8 cellular contexts compared by ENCODE assay signal in genomic region chr12:40225337-40225983, GRCh38. TPM values are rescaled to one million over a fixed set of nuclear protein-coding genes. Genes with fewer than 3 reads are reported as not detected.
DNase-seq lines count a peak whose midpoint lies in the region; ATAC-seq and TF ChIP-seq lines count a peak whose summit lies in the region.

No MANE protein-coding gene starts in this region.

- 46 to 56% methylated on average over 12 of the region's 12 CpGs for WGBS in sigmoid colon, 2 donors

- DNase-seq in GM12864 (ENCODE audit: low read depth): no peak
- no peak for DNase-seq in activated CD8-positive, alpha-beta T cell treated with anti-CD3 and anti-CD28 coated beads, Interleukin-2, amount 10 ng/mL, durations not matched to agents 7 days and 5 days
- no peak for DNase-seq in left ventricle myocardium inferior
- DNase-seq in sigmoid colon: no peak
- DNase-seq in NCI-H1436 (lab: John Stamatoyannopoulos, UW): no peak
- no peak for DNase-seq in stimulated activated CD4-positive, alpha-beta T cell treated with anti-CD3 and anti-CD28 coated beads, Interleukin-4, amount 100 ng/mL, for 4 hours
- no peak for DNase-seq in NOMO-1 treated with DMSO at 0.1 percent for 48 hours (lab: John Stamatoyannopoulos, UW; ENCODE audit: unreplicated experiment)

- ATAC-seq in activated CD8-positive, alpha-beta T cell treated with anti-CD3 and anti-CD28 coated beads, Interleukin-2, amount 10 ng/mL, durations not matched to agents 7 days and 5 days: no peak
- no peak for ATAC-seq in HG02642 (IDR thresholded peaks at IDR 0.05; ENCODE audit: poor library complexity, unreplicated experiment)

- H3K27me3 ChIP-seq in left ventricle myocardium inferior (ENCODE audit: low read depth) (no peaks in the 10 kb centered on the region), sigmoid colon (no peaks in the 10 kb centered on the region)

- H3K36me3 ChIP-seq in left ventricle myocardium inferior: no peaks in the 10 kb centered on the region
- H3K36me3 ChIP-seq in sigmoid colon: no peaks in the 10 kb centered on the region

- TF ChIP-seq EP300 in sigmoid colon (IDR thresholded peaks at IDR 0.05): no peak

- TF ChIP-seq CTCF in GM12864 (IDR thresholded peaks at IDR 0.05; ENCODE audit: low read depth, low read length, missing control alignments) (no peak), left ventricle myocardium inferior (IDR thresholded peaks at IDR 0.05; ENCODE audit: borderline replicate concordance) (no peak), sigmoid colon (IDR thresholded peaks at IDR 0.05) (no peak)

- no peaks in the 10 kb centered on the region for H3K36me3 Mint-ChIP-seq in activated CD8-positive, alpha-beta T cell treated with anti-CD3 and anti-CD28 coated beads, Interleukin-2, amount 10 ng/mL, durations not matched to agents 7 days and 5 days (ENCODE audit: low read depth)

- H3K27ac ChIP-seq in left ventricle myocardium inferior (replicated peaks): peak overlapping the region; percentile 94
- peak overlapping the region; percentile 90 to 98 (median 94) for H3K27ac ChIP-seq in sigmoid colon

- TF ChIP-seq POLR2A in sigmoid colon (IDR thresholded peaks at IDR 0.05): no peak

- peaks cover 16% of the 10 kb centered on the region for H3K4me1 Mint-ChIP-seq in activated CD8-positive, alpha-beta T cell treated with anti-CD3 and anti-CD28 coated beads, Interleukin-2, amount 10 ng/mL, durations not matched to agents 7 days and 5 days (ENCODE audit: low read depth)

- POLR2A ChIA-PET in activated CD8-positive, alpha-beta T cell treated with anti-CD3 and anti-CD28 coated beads, Interleukin-2, amount 10 ng/mL, durations not matched to agents 7 days and 5 days (lab: Charles Lee): no interaction called here

- peaks cover 38% of the 10 kb centered on the region for H3K27me3 Mint-ChIP-seq in activated CD8-positive, alpha-beta T cell treated with anti-CD3 and anti-CD28 coated beads, Interleukin-2, amount 10 ng/mL, durations not matched to agents 7 days and 5 days (ENCODE audit: low read depth)

- H3K4me3 ChIP-seq in GM12864 (ENCODE audit: low read depth, low read length) (peak overlapping the region; percentile 56), left ventricle myocardium inferior (peak overlapping the region; percentile 79), sigmoid colon (peak overlapping the region; percentile 62 to 84 (median 74))

- intact Hi-C loops in left ventricle myocardium inferior (cut with micrococcal nuclease): no loop called here
- intact Hi-C loops in sigmoid colon (cut with DNase I): loop anchor here (2.0 to 10.0 kb wide), 3 partner anchors 73 to 781 kb away; partner anchors contain the start of gene KIF21A

- CTCF ChIA-PET in activated CD8-positive, alpha-beta T cell treated with anti-CD3 and anti-CD28 coated beads, Interleukin-2, amount 10 ng/mL, durations not matched to agents 7 days and 5 days (lab: Charles Lee): no interaction called here

- no peaks in the 10 kb centered on the region for H3K9me3 Mint-ChIP-seq in activated CD8-positive, alpha-beta T cell treated with anti-CD3 and anti-CD28 coated beads, Interleukin-2, amount 10 ng/mL, durations not matched to agents 7 days and 5 days (ENCODE audit: insufficient read depth)

- H3K4me3 Mint-ChIP-seq in activated CD8-positive, alpha-beta T cell treated with anti-CD3 and anti-CD28 coated beads, Interleukin-2, amount 10 ng/mL, durations not matched to agents 7 days and 5 days: peak overlapping the region; percentile 62

- no peak overlapping the region for H3K27ac Mint-ChIP-seq in activated CD8-positive, alpha-beta T cell treated with anti-CD3 and anti-CD28 coated beads, Interleukin-2, amount 10 ng/mL, durations not matched to agents 7 days and 5 days

- peaks cover 63% of the 10 kb centered on the region for H3K4me1 ChIP-seq in left ventricle myocardium inferior
- H3K4me1 ChIP-seq in sigmoid colon: peaks cover 0 to 33% (median 22%) of the 10 kb centered on the region in 4 donors

- H3K9me3 ChIP-seq in left ventricle myocardium inferior (replicated peaks) (no peaks in the 10 kb centered on the region), sigmoid colon (no peaks in the 10 kb centered on the region)

RNA-seq across cellular contexts. Expression of gene LRRK2, which starts 0.7 kb away (rescaled TPM):
- under 1 TPM in 1 of 2 experiments, not detected in 1; 0.10 TPM for total RNA-seq in activated CD8-positive, alpha-beta T cell treated with anti-CD3 and anti-CD28 coated beads, Interleukin-2, amount 10 ng/mL, durations not matched to agents 7 days and 5 days
- total RNA-seq in left ventricle myocardium inferior (6.7 TPM), sigmoid colon (10 to 100 TPM; 18.7 to 29.9 (median 25.4) TPM)
- 1 to 10 TPM in 2 of 3 donors, under 1 TPM in 1; 0.92 to 2.9 (median 1.8) TPM for polyA plus RNA-seq in sigmoid colon
